1 cellular context compared by ENCODE assay signal in the genomic region with DNA sequence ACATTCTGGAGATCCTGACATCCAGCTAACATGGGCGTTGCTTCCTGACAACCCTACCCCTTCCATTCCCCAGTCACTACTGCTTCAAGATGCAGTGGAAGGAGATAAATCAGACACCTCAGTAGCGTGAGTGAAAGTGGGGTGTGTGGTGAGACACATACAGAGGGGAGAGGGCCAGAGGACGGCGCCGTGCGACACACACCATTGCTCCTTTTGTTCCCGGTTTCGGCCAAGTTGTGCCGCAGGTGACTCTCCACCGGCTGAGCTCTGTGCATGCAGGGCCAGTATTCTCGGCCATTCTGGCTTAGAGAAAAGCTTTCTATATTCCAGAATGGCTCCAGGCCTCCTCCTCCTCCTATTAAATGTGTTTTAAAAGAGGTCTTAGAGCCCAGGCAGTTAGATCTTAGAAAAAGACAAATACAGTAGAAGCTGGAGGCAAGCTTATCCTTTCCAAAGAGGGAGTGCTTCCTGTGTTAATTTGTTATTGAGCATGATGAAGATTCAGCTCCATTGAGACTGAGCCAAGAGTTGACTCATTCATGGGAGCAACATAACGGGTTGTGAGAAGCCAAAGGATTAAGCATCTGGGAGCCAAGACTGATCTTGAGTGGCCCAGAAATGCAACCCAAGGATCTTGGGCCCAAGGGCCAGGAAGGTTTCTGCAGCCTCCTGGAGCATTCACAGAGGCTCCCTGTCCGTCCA.
TF ChIP-seq lines count a peak whose summit lies in the region.

No MANE protein-coding gene starts in this region.

TF ChIP-seq in IMR-90, 13 proteins besides CTCF, POLR2A, EP300 and RAD21:
- TF ChIP-seq FOS (IDR thresholded peaks at IDR 0.05; ENCODE audit: low read depth, low read length), result no peak
- no peak for TF ChIP-seq RFX5 (IDR thresholded peaks at IDR 0.05; ENCODE audit: low read depth, low read length)
- TF ChIP-seq, protein P1, sequence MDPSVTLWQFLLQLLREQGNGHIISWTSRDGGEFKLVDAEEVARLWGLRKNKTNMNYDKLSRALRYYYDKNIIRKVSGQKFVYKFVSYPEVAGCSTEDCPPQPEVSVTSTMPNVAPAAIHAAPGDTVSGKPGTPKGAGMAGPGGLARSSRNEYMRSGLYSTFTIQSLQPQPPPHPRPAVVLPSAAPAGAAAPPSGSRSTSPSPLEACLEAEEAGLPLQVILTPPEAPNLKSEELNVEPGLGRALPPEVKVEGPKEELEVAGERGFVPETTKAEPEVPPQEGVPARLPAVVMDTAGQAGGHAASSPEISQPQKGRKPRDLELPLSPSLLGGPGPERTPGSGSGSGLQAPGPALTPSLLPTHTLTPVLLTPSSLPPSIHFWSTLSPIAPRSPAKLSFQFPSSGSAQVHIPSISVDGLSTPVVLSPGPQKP (IDR thresholded peaks at IDR 0.05; ENCODE audit: borderline replicate concordance, low read depth, low read length), result no peak
- no peak for TF ChIP-seq CEBPB (IDR thresholded peaks at IDR 0.05; ENCODE audit: low read depth, low read length)
- no peak for TF ChIP-seq RCOR1 (IDR thresholded peaks at IDR 0.05; ENCODE audit: insufficient replicate concordance, low read length)
- TF ChIP-seq MXI1 (IDR thresholded peaks at IDR 0.05; ENCODE audit: borderline replicate concordance, low read depth, low read length), result no peak
- TF ChIP-seq, protein P2, sequence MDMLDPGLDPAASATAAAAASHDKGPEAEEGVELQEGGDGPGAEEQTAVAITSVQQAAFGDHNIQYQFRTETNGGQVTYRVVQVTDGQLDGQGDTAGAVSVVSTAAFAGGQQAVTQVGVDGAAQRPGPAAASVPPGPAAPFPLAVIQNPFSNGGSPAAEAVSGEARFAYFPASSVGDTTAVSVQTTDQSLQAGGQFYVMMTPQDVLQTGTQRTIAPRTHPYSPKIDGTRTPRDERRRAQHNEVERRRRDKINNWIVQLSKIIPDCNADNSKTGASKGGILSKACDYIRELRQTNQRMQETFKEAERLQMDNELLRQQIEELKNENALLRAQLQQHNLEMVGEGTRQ (IDR thresholded peaks at IDR 0.05; ENCODE audit: low read depth, low read length), result no peak
- no peak for TF ChIP-seq SMC3 (IDR thresholded peaks at IDR 0.05; ENCODE audit: low read depth, low read length)
- TF ChIP-seq MAZ (IDR thresholded peaks at IDR 0.05; ENCODE audit: borderline replicate concordance, low read depth, low read length), result no peak
- TF ChIP-seq MAFK (IDR thresholded peaks at IDR 0.05; ENCODE audit: low read depth, low read length), result no peak
- TF ChIP-seq NFE2L2 (IDR thresholded peaks at IDR 0.05; ENCODE audit: low read depth, low read length), result no peak
- no peak for TF ChIP-seq CHD1 (IDR thresholded peaks at IDR 0.05; ENCODE audit: low read depth, low read length)
- no peak for TF ChIP-seq BHLHE40 (IDR thresholded peaks at IDR 0.05; ENCODE audit: low read depth, low read length)
